In genomic region chr20:8874437-8874836, GRCh38 we compare ENCODE assay signal across 22 cellular contexts.
"Had no signal": no experiment of that assay in that cellular context is flagged by ENCODE, and none has a peak within 500 bp of the region (broad histone marks: within the 10 kb centered on the region; RNA-seq: fewer than 3 reads in every experiment).

No MANE protein-coding gene starts in this region.

- H3K4me1 ChIP-seq: prostate gland, spleen, testis, tibial nerve, upper lobe of right lung had no signal

- H3K79me2 ChIP-seq: hepatocyte, parathyroid adenoma had no signal

- ATAC-seq: sciatic nerve; stimulated activated naive B cell treated with anti-CD40 and anti-IgM and Interleukin-4, amounts not matched to agents 10 μg/mL and 1 μg/mL and 100 μg/mL, for 72 hours; stimulated activated naive CD8-positive, alpha-beta T cell treated with anti-CD3 and anti-CD28 coated beads, Interleukin-15, amount 100 ng/mL, for 72 hours; upper lobe of right lung had no signal

- H3K36me3 ChIP-seq: prostate gland, spleen, tibial nerve, upper lobe of right lung had no signal

- DNase-seq: effector CD4-positive, alpha-beta T cell; endodermal cell; foreskin melanocyte; head of caudate nucleus; kidney glomerular epithelial cell; mesendoderm; naive B cell; occipital lobe; spleen; stimulated activated CD4-positive, alpha-beta T cell treated with anti-CD3 and anti-CD28 coated beads, Interleukin-15, amount 100 ng/mL, for 24 hours; stimulated activated CD4-positive, alpha-beta T cell treated with anti-CD3 and anti-CD28 coated beads, Interleukin-1b, Interleukin-23, amount 100 ng/mL, for 48 hours; stimulated activated CD4-positive, alpha-beta T cell treated with anti-CD3 and anti-CD28 coated beads, Interleukin-4, amount 100 ng/mL, for 4 hours; stimulated activated naive B cell treated with anti-CD40 and anti-IgM and Interleukin-4, amounts not matched to agents 10 μg/mL and 1 μg/mL and 100 μg/mL, for 72 hours; stimulated activated naive CD8-positive, alpha-beta T cell treated with anti-CD3 and anti-CD28 coated beads, Interleukin-15, amount 100 ng/mL, for 72 hours; testis; upper lobe of right lung had no signal

- H3K4me3 ChIP-seq: hepatocyte, prostate gland, spleen, testis, tibial nerve, upper lobe of right lung had no signal

- H3K27ac ChIP-seq: hepatocyte, parathyroid adenoma, prostate gland, spleen, testis, tibial nerve, upper lobe of right lung had no signal

- H3K4me2 ChIP-seq: hepatocyte had no signal

- H2AFZ ChIP-seq: hepatocyte, parathyroid adenoma had no signal

- H3K27me3 ChIP-seq: hepatocyte, spleen, testis, tibial nerve, upper lobe of right lung had no signal

- H3K9me3 ChIP-seq: prostate gland, spleen, testis, tibial nerve, upper lobe of right lung had no signal

- H3K9ac ChIP-seq: parathyroid adenoma had no signal

- FAIRE-seq: endothelial cell of umbilical vein had no signal
